Comparison of ENCODE assay signal across 1 cellular context in genomic region chr7:116317907-116318306, GRCh38.
TF ChIP-seq lines count a peak whose summit lies in the region.

No MANE protein-coding gene starts in this region.

TF ChIP-seq in IMR-90, 13 proteins besides CTCF, POLR2A, EP300 and RAD21 (continued from another document):
- TF ChIP-seq ELK1 (IDR thresholded peaks at IDR 0.05; ENCODE audit: borderline replicate concordance, low read depth, low read length) (no peak), MAZ (IDR thresholded peaks at IDR 0.05; ENCODE audit: borderline replicate concordance, low read depth, low read length) (no peak), FOS (IDR thresholded peaks at IDR 0.05; ENCODE audit: low read depth, low read length) (no peak), CHD1 (IDR thresholded peaks at IDR 0.05; ENCODE audit: low read depth, low read length) (no peak), NFE2L2 (IDR thresholded peaks at IDR 0.05; ENCODE audit: low read depth, low read length) (no peak), MXI1 (IDR thresholded peaks at IDR 0.05; ENCODE audit: borderline replicate concordance, low read depth, low read length) (no peak), MAFK (IDR thresholded peaks at IDR 0.05; ENCODE audit: low read depth, low read length) (no peak), RCOR1 (IDR thresholded peaks at IDR 0.05; ENCODE audit: insufficient replicate concordance, low read length) (no peak), CEBPB (IDR thresholded peaks at IDR 0.05; ENCODE audit: low read depth, low read length) (no peak), BHLHE40 (IDR thresholded peaks at IDR 0.05; ENCODE audit: low read depth, low read length) (no peak)
TF ChIP-seq in IMR-90: peak in this region for 0.
